1 cellular context compared by ENCODE assay signal in genomic region chr17:51739245-51739886, GRCh38.
TF ChIP-seq lines count a peak whose summit lies in the region.

No MANE protein-coding gene starts in this region.

TF ChIP-seq in WTC11, 78 proteins besides CTCF, POLR2A, EP300 and RAD21 (continued from another document):
- TF ChIP-seq AFF4 (CRISPR knock-in tag; IDR thresholded peaks at IDR 0.05; ENCODE audit: borderline replicate concordance): no peak
- no peak for TF ChIP-seq ZNF425 (CRISPR knock-in tag; conservative IDR thresholded peaks at IDR 0.05)
- TF ChIP-seq GTF2I (CRISPR knock-in tag; conservative IDR thresholded peaks at IDR 0.05): no peak
- no peak for TF ChIP-seq GRHL2 (CRISPR knock-in tag; IDR thresholded peaks at IDR 0.05; ENCODE audit: insufficient replicate concordance, severe bottlenecking)
- TF ChIP-seq ZBTB43 (CRISPR knock-in tag; IDR thresholded peaks at IDR 0.05): no peak
- no peak for TF ChIP-seq MYBL2 (CRISPR knock-in tag; IDR thresholded peaks at IDR 0.05)
- no peak for TF ChIP-seq GABPB1 (CRISPR knock-in tag; IDR thresholded peaks at IDR 0.05)
